8 cellular contexts compared by ENCODE assay signal in genomic region chr5:135034186-135034962, GRCh38. TPM values are rescaled to one million over a fixed set of nuclear protein-coding genes. Genes with fewer than 3 reads are reported as not detected.
A peak's percentile ranks its signal among the peaks of the same experiment; 100 is the strongest.
DNase-seq lines count a peak whose midpoint lies in the region; ATAC-seq and TF ChIP-seq lines count a peak whose summit lies in the region.

Gene PITX1 (minus strand): TSS chr5:135034228. CDS start chr5:135033881, 347 bp downstream.

- TF ChIP-seq CTCF in heart right ventricle (IDR thresholded peaks at IDR 0.05), result no peak
- no peak for TF ChIP-seq CTCF in glutamatergic neuron (IDR thresholded peaks at IDR 0.05; ENCODE audit: partially characterized antibody, unreplicated experiment)
- TF ChIP-seq CTCF in gastrocnemius medialis (IDR thresholded peaks at IDR 0.05 in 4 of 5, conservative IDR thresholded peaks at IDR 0.05 in 1 of 5), result no peak

- H3K9me3 ChIP-seq in heart right ventricle (no peaks in the 10 kb centered on the region), gastrocnemius medialis (no peaks in the 10 kb centered on the region)

- WGBS in heart right ventricle, 2 donors, result 6 to 11% methylated on average over 45 to 67 of the region's 71 CpGs

- no peak within 1 kb of the TSS for H3K27ac Mint-ChIP-seq in glutamatergic neuron (ENCODE audit: unreplicated experiment)

- H3K27ac ChIP-seq in heart right ventricle (no peak within 1 kb of the TSS), gastrocnemius medialis (peak within 1 kb of the TSS; percentile 56 to 78 (median 60))

- intact Hi-C loops in heart right ventricle (cut with DNase I) (loop anchor here in 1 of 10 donors (10.0 kb wide), 1 partner anchor 150 kb away; no protein-coding TSS in a partner anchor), cardiac septum (cut with DNase I) (no loop called here), gastrocnemius medialis (cut with DNase I; ENCODE audit: low total_unique reads) (loop anchor here (2.0 to 10.0 kb wide), 3 partner anchors 20 to 300 kb away; no protein-coding TSS in a partner anchor)

- H3K36me3 ChIP-seq in heart right ventricle, result no peaks in the 10 kb centered on the region
- H3K36me3 ChIP-seq in gastrocnemius medialis, result no peaks in the 10 kb centered on the region

- ATAC-seq in heart right ventricle (peak in 2 of 8 donors; percentile 3 to 11), gastrocnemius medialis (peak; percentile 20 to 43), HG03342 (IDR thresholded peaks at IDR 0.05; ENCODE audit: unreplicated experiment) (no peak)

- H3K4me1 Mint-ChIP-seq in glutamatergic neuron (ENCODE audit: low read depth, unreplicated experiment), result peaks cover 6% of the 10 kb centered on the region

- DNase-seq in heart right ventricle (no peak), cardiac septum (ENCODE audit: low spot score) (no peak), NCI-H2227 (lab: John Stamatoyannopoulos, UW; ENCODE audit: unreplicated experiment) (peak; percentile 83), glutamatergic neuron (peak; percentile 65), gastrocnemius medialis (no peak), NCI-H446 treated with DMSO at 0.1 percent for 48 hours (lab: John Stamatoyannopoulos, UW) (no peak)
- DNase-seq in activated T-cell treated with anti-CD3 and anti-CD28 coated beads, Interleukin-2, amount 50 U/mL, for 48 hours, result peak; percentile 56 to 58

- TF ChIP-seq POLR2A in gastrocnemius medialis (IDR thresholded peaks at IDR 0.05), result no peak

- H3K27me3 Mint-ChIP-seq in glutamatergic neuron (ENCODE audit: unreplicated experiment), result peaks cover 44% of the 10 kb centered on the region

- in situ Hi-C loops in gastrocnemius medialis (cut with MboI; ENCODE audit: low sequenced_read_pairs in 4 of 4), result no loop called here

- peak within 1 kb of the TSS; percentile 73 for H3K4me3 Mint-ChIP-seq in glutamatergic neuron (ENCODE audit: unreplicated experiment)

- H3K4me1 ChIP-seq in heart right ventricle (peaks cover 13 to 55% (median 40%) of the 10 kb centered on the region in 9 donors), gastrocnemius medialis (peaks cover 24 to 26% of the 10 kb centered on the region in 2 donors)

- peaks cover 53 to 100% (median 98%) of the 10 kb centered on the region in 7 donors for H3K27me3 ChIP-seq in heart right ventricle
- peaks cover 75 to 86% (median 84%) of the 10 kb centered on the region in 3 donors for H3K27me3 ChIP-seq in gastrocnemius medialis

- H3K9me3 Mint-ChIP-seq in glutamatergic neuron (ENCODE audit: unreplicated experiment), result peaks cover 17% of the 10 kb centered on the region

- no peaks in the 10 kb centered on the region for H3K36me3 Mint-ChIP-seq in glutamatergic neuron (ENCODE audit: unreplicated experiment)

- peak within 1 kb of the TSS; percentile 12 to 57 (median 38) for H3K4me3 ChIP-seq in heart right ventricle
- peak within 1 kb of the TSS; percentile 52 to 79 (median 58) for H3K4me3 ChIP-seq in gastrocnemius medialis

RNA-seq across cellular contexts. Expression of gene PITX1, which starts in this region (rescaled TPM):
- total RNA-seq in heart right ventricle (under 1 TPM in 3 of 10 donors, not detected in 7; 0.11 to 0.24 (median 0.14) TPM), cardiac septum (0.83 TPM), glutamatergic neuron (ENCODE audit: unreplicated experiment) (0.76 TPM), gastrocnemius medialis (10 to 100 TPM in 1 of 4 donors, 1 to 10 TPM in 3; 5.3 to 21.2 (median 9.3) TPM)
- under 1 TPM in 1 of 2 donors, not detected in 1; 0.06 TPM for polyA plus RNA-seq in heart right ventricle

Comparison
In these comparisons a context has a peak if more than half of its experiments do, and no peak if none do; other contexts are left out.
1. Peak in DNase-seq in glutamatergic neuron; RNA of the gene not detected or under 1 TPM.
2. DNase-seq: peak in NCI-H2227 (single experiment) and activated T-cell treated with anti-CD3 and anti-CD28 coated beads, Interleukin-2, amount 50 U/mL, for 48 hours (2 of 2); none in heart right ventricle (0 of 2), cardiac septum (single experiment), gastrocnemius medialis (0 of 2) and NCI-H446 treated with DMSO at 0.1 percent for 48 hours (single experiment).
3. H3K27ac ChIP-seq: peak in gastrocnemius medialis (4 of 4); none in heart right ventricle (0 of 10).